8 cellular contexts compared by ENCODE assay signal in genomic region chr6:105639124-105639523, GRCh38.
"Had no signal": no experiment of that assay in that cellular context is flagged by ENCODE, and none has a peak within 500 bp of the region (broad histone marks: within the 10 kb centered on the region; RNA-seq: fewer than 3 reads in every experiment).

No MANE protein-coding gene starts in this region.

- H3K4me2 ChIP-seq: KMS-11 had no signal

- H3K4me3 Mint-ChIP-seq: IgD-negative memory B cell had no signal

- H3K9ac ChIP-seq: KMS-11 had no signal

- H3K27ac Mint-ChIP-seq: IgD-negative memory B cell had no signal

- FAIRE-seq: HepG2, HTR-8/SVneo had no signal

- H3K27ac ChIP-seq: HL-60, KMS-11 had no signal

- DNase-seq: IMR-90, KBM-7, KG1 had no signal

- H3K36me3 Mint-ChIP-seq: IgD-negative memory B cell had no signal

- H3K27me3 Mint-ChIP-seq: IgD-negative memory B cell had no signal

- ATAC-seq: HepG2 had no signal

- H3K9me3 Mint-ChIP-seq: IgD-negative memory B cell had no signal
